ENCODE assay signal across 23 cellular contexts in genomic region chr22:50275181-50276055, GRCh38. TPM values are rescaled to one million over a fixed set of nuclear protein-coding genes. Genes with fewer than 3 reads are reported as not detected.
DNase-seq lines count a peak whose midpoint lies in the region; ATAC-seq and TF ChIP-seq lines count a peak whose summit lies in the region.
"Had no signal": no experiment of that assay in that cellular context is flagged by ENCODE, and none has a peak within 500 bp of the region (broad histone marks: within the 10 kb centered on the region; RNA-seq: fewer than 3 reads in every experiment).

No MANE protein-coding gene starts in this region.

- peaks cover 10% of the 10 kb centered on the region for H3K4me1 Mint-ChIP-seq in Calu3 (ENCODE audit: low read depth, unreplicated experiment)
- H3K4me1 Mint-ChIP-seq in stimulated activated memory B cell treated with anti-CD40 and anti-IgM and Interleukin-4, amounts not matched to agents 10 μg/mL and 1 μg/mL and 100 μg/mL, for 72 hours: peaks cover 8% of the 10 kb centered on the region
- H3K4me1 Mint-ChIP-seq in naive thymus-derived CD8-positive, alpha-beta T cell: peaks cover 5 to 18% (median 13%) of the 10 kb centered on the region in 4 donors
- H3K4me1 Mint-ChIP-seq: endodermal cell had no signal

- 80 to 100% methylated on average over 1 to 9 of the region's 43 CpGs for WGBS in esophagus squamous epithelium, 2 donors
- WGBS in GM23248 (ENCODE audit: low coverage in 1 of 2, low lambda C conversion rate in 2 of 2, missing lambda C conversion rate in 2 of 2), 2 experiments: 89 to 92% methylated on average over 28 to 42 of the region's 43 CpGs

- CTCF ChIA-PET in Calu3 (lab: Charles Lee): interaction anchor here (0.6 to 1.4 kb wide), 2 partner anchors 18 to 288 kb away, joined by 3 to 5 read pairs; no protein-coding TSS in a partner anchor
- CTCF ChIA-PET in RWPE1 (lab: Yijun Ruan, JAX): interaction anchor here (0.6 to 1.5 kb wide), 4 partner anchors 22 to 52 kb away, joined by 3 to 6 read pairs (median 4); partner anchors contain the start of gene DENND6B

- H3K27ac Mint-ChIP-seq in Calu3 (ENCODE audit: unreplicated experiment): no peak overlapping the region
- peak overlapping the region; percentile 30 for H3K27ac Mint-ChIP-seq in stimulated activated memory B cell treated with anti-CD40 and anti-IgM and Interleukin-4, amounts not matched to agents 10 μg/mL and 1 μg/mL and 100 μg/mL, for 72 hours
- H3K27ac Mint-ChIP-seq in naive thymus-derived CD8-positive, alpha-beta T cell: peak overlapping the region in 3 of 10 donors; percentile 15 to 75 (median 75)
- H3K27ac Mint-ChIP-seq: activated naive CD4-positive, alpha-beta T cell treated with anti-CD3 and anti-CD28 coated beads, Interleukin-2, amount 50 U/mL, for 72 hours; endodermal cell; naive B cell had no signal

- H3K9me3 ChIP-seq in esophagus squamous epithelium (no peaks in the 10 kb centered on the region), GM23248 (ENCODE audit: low read depth) (no peaks in the 10 kb centered on the region)
- H3K9me3 ChIP-seq: gastrocnemius medialis, psoas muscle had no signal

- H3K4me3 ChIP-seq in esophagus squamous epithelium: no peak overlapping the region
- H3K4me3 ChIP-seq in GM23248: no peak overlapping the region
- H3K4me3 ChIP-seq: cardiac muscle cell, gastrocnemius medialis, psoas muscle had no signal

- no peak for DNase-seq in Calu3
- DNase-seq in RWPE1 (ENCODE audit: low spot score): no peak
- DNase-seq in esophagus squamous epithelium (lab: John Stamatoyannopoulos, UW): no peak
- no peak for DNase-seq in NCI-H2227 treated with DMSO at 0.1 percent for 48 hours (lab: John Stamatoyannopoulos, UW)
- no peak for DNase-seq in naive thymus-derived CD8-positive, alpha-beta T cell
- no peak for DNase-seq in GM23248
- DNase-seq in NK-92 (lab: John Stamatoyannopoulos, UW; ENCODE audit: unreplicated experiment): no peak
- DNase-seq: activated CD4-positive, alpha-beta T cell treated with anti-CD3 and anti-CD28 coated beads for 4 hours; activated T-cell treated with anti-CD3 and anti-CD28 coated beads for 4 hours; cortex of kidney; gastrocnemius medialis; KG1; NCI-H1436; NCI-H2107; NCI-H446 had no signal

- intact Hi-C loops in Calu3 (cut with micrococcal nuclease; ENCODE audit: unreplicated experiment): no loop called here
- intact Hi-C loops in esophagus squamous epithelium (cut with DNase I): loop anchor here (2.0 kb wide), 1 partner anchor 67 kb away; the partner anchor contains the start of gene PPP6R2

- in situ Hi-C loops in GM23248 (cut with MboI): loop anchor here (10.0 kb wide), 1 partner anchor 59 kb away; no protein-coding TSS in a partner anchor

- H3F3A ChIP-seq in GM23248 (ENCODE audit: insufficient read depth): peaks cover 18% of the 10 kb centered on the region

- H3K4me2 ChIP-seq in GM23248 (ENCODE audit: unreplicated experiment): no peak overlapping the region

- H4K20me1 ChIP-seq in GM23248 (ENCODE audit: insufficient read depth): no peaks in the 10 kb centered on the region

- no peak overlapping the region for H3K4me3 Mint-ChIP-seq in Calu3 (ENCODE audit: low read depth, unreplicated experiment)
- no peak overlapping the region for H3K4me3 Mint-ChIP-seq in stimulated activated memory B cell treated with anti-CD40 and anti-IgM and Interleukin-4, amounts not matched to agents 10 μg/mL and 1 μg/mL and 100 μg/mL, for 72 hours
- no peak overlapping the region for H3K4me3 Mint-ChIP-seq in naive thymus-derived CD8-positive, alpha-beta T cell
- H3K4me3 Mint-ChIP-seq: endodermal cell had no signal

- H3K27me3 ChIP-seq in esophagus squamous epithelium (peaks cover 0 to 11% (median 0%) of the 10 kb centered on the region in 4 donors), GM23248 (replicated peaks; ENCODE audit: insufficient read depth) (no peaks in the 10 kb centered on the region)

- no peaks in the 10 kb centered on the region for H3K9me3 Mint-ChIP-seq in Calu3 (ENCODE audit: low read depth, unreplicated experiment)
- no peaks in the 10 kb centered on the region for H3K9me3 Mint-ChIP-seq in stimulated activated memory B cell treated with anti-CD40 and anti-IgM and Interleukin-4, amounts not matched to agents 10 μg/mL and 1 μg/mL and 100 μg/mL, for 72 hours
- no peaks in the 10 kb centered on the region for H3K9me3 Mint-ChIP-seq in naive thymus-derived CD8-positive, alpha-beta T cell
- H3K9me3 Mint-ChIP-seq: activated naive CD4-positive, alpha-beta T cell treated with anti-CD3 and anti-CD28 coated beads, Interleukin-2, amount 50 U/mL, for 72 hours; naive B cell had no signal

- H3K79me2 ChIP-seq in GM23248 (ENCODE audit: insufficient read depth): no peaks in the 10 kb centered on the region; the same call in 1 of the 2 replicates

- no peak for ATAC-seq in stimulated activated memory B cell treated with anti-CD40 and anti-IgM and Interleukin-4, amounts not matched to agents 10 μg/mL and 1 μg/mL and 100 μg/mL, for 72 hours
- no peak for ATAC-seq in naive thymus-derived CD8-positive, alpha-beta T cell

- TF ChIP-seq POLR2A in esophagus squamous epithelium (IDR thresholded peaks at IDR 0.05): no peak

- H3K27ac ChIP-seq in RWPE1: peak overlapping the region; percentile 65
- H3K27ac ChIP-seq in esophagus squamous epithelium: peak overlapping the region in 3 of 4 donors; percentile 32 to 65 (median 44)
- no peak overlapping the region for H3K27ac ChIP-seq in GM23248
- H3K27ac ChIP-seq: C4-2B, cardiac muscle cell, gastrocnemius medialis, psoas muscle, VCaP had no signal

- no peaks in the 10 kb centered on the region for H3K9me2 ChIP-seq in GM23248 (ENCODE audit: insufficient read depth)

- peaks cover 44 to 67% (median 50%) of the 10 kb centered on the region in 3 donors for H3K36me3 ChIP-seq in esophagus squamous epithelium
- peaks cover 22% of the 10 kb centered on the region; the same call in 1 of the 2 replicates for H3K36me3 ChIP-seq in GM23248 (ENCODE audit: low read depth)

- TSS peak; percentile 79 for BruUV-seq in Calu3 (replicated peaks; lab: Mats Ljungman, UMichigan)

- H3K36me3 Mint-ChIP-seq in Calu3 (ENCODE audit: insufficient read depth, unreplicated experiment): peaks cover 79% of the 10 kb centered on the region
- no peaks in the 10 kb centered on the region for H3K36me3 Mint-ChIP-seq in stimulated activated memory B cell treated with anti-CD40 and anti-IgM and Interleukin-4, amounts not matched to agents 10 μg/mL and 1 μg/mL and 100 μg/mL, for 72 hours
- H3K36me3 Mint-ChIP-seq in naive thymus-derived CD8-positive, alpha-beta T cell: no peaks in the 10 kb centered on the region
- H3K36me3 Mint-ChIP-seq: activated naive CD4-positive, alpha-beta T cell treated with anti-CD3 and anti-CD28 coated beads, Interleukin-2, amount 50 U/mL, for 72 hours; naive B cell had no signal

- TF ChIP-seq CTCF in Calu3 (IDR thresholded peaks at IDR 0.05; ENCODE audit: unreplicated experiment) (no peak), RWPE1 (conservative IDR thresholded peaks at IDR 0.05; ENCODE audit: low read depth) (no peak), esophagus squamous epithelium (IDR thresholded peaks at IDR 0.05) (no peak)

- no peaks in the 10 kb centered on the region for H3K27me3 Mint-ChIP-seq in Calu3 (ENCODE audit: unreplicated experiment)
- H3K27me3 Mint-ChIP-seq in stimulated activated memory B cell treated with anti-CD40 and anti-IgM and Interleukin-4, amounts not matched to agents 10 μg/mL and 1 μg/mL and 100 μg/mL, for 72 hours: no peaks in the 10 kb centered on the region
- peaks cover 0 to 4% (median 0%) of the 10 kb centered on the region in 5 donors for H3K27me3 Mint-ChIP-seq in naive thymus-derived CD8-positive, alpha-beta T cell

- POLR2A ChIA-PET in RWPE1 (lab: Yijun Ruan, JAX; ENCODE audit: low non-redundant PET): no interaction called here
- POLR2A ChIA-PET in naive thymus-derived CD8-positive, alpha-beta T cell (lab: Charles Lee): interaction anchor here (0.6 to 1.3 kb wide), 4 partner anchors 32 to 161 kb away, joined by 3 to 6 read pairs (median 4); partner anchors contain the start of gene DENND6B

- H3K4me1 ChIP-seq in esophagus squamous epithelium (peaks cover 19 to 88% (median 22%) of the 10 kb centered on the region in 3 donors), GM23248 (ENCODE audit: insufficient read depth) (peaks cover 7% of the 10 kb centered on the region)

- H2AFZ ChIP-seq in GM23248: no peak overlapping the region

- no peak overlapping the region for H3K9ac ChIP-seq in GM23248

RNA-seq across cellular contexts. Expression of gene MAPK11, which starts 5.2 kb away (rescaled TPM):
- 14.3 and 23.7 TPM in 2 replicates for total RNA-seq in Calu3 (2022)
- 1 to 10 TPM; 2.4 to 5.7 (median 3.5) TPM for total RNA-seq in esophagus squamous epithelium
- 1 to 10 TPM in 1 of 2 experiments, under 1 TPM in 1; 0.86 to 1.2 TPM for total RNA-seq in naive thymus-derived CD8-positive, alpha-beta T cell
- polyA plus RNA-seq in naive thymus-derived CD8-positive, alpha-beta T cell: under 1 TPM; 0.13 to 0.24 (median 0.16) TPM
- 9.8 and 12.3 TPM in 2 replicates for total RNA-seq in GM23248 (2014; rRNA removed; shearing (Covaris generic))
- polyA plus RNA-seq in GM23248 (2016; fragmentation: Nextera tagmentation; extraction: Ambion mirVana): 1.0 and 1.2 TPM in 2 replicates

RNA-seq across cellular contexts. Expression of gene MAPK12, which starts 13.9 kb away (rescaled TPM):
- 21.1 and 27.5 TPM in 2 replicates for total RNA-seq in Calu3 (2022)
- total RNA-seq in esophagus squamous epithelium: 1 to 10 TPM in 3 of 4 donors, under 1 TPM in 1; 0.19 to 6.9 (median 2.3) TPM
- total RNA-seq in naive thymus-derived CD8-positive, alpha-beta T cell: 1 to 10 TPM; 2.1 to 2.9 TPM
- polyA plus RNA-seq in naive thymus-derived CD8-positive, alpha-beta T cell: under 1 TPM in 2 of 3 donors, not detected in 1; 0.02 to 0.03 TPM
- total RNA-seq in GM23248 (2014; rRNA removed; shearing (Covaris generic)): 22.8 and 28.7 TPM in 2 replicates
- 20.7 and 23.2 TPM in 2 replicates for polyA plus RNA-seq in GM23248 (2016; fragmentation: Nextera tagmentation; extraction: Ambion mirVana)

RNA-seq across cellular contexts. Expression of gene HDAC10, which starts 24.4 kb away (rescaled TPM):
- 52.9 and 69.2 TPM in 2 replicates for total RNA-seq in Calu3 (2022)
- total RNA-seq in esophagus squamous epithelium: 10 to 100 TPM; 18.2 to 46.3 (median 35.6) TPM
- 100 to 1,000 TPM; 107 to 114 TPM for total RNA-seq in naive thymus-derived CD8-positive, alpha-beta T cell
- polyA plus RNA-seq in naive thymus-derived CD8-positive, alpha-beta T cell: 1 to 10 TPM; 5.4 to 7.8 (median 6.4) TPM
- total RNA-seq in GM23248 (2014; rRNA removed; shearing (Covaris generic)): 16.8 and 19.2 TPM in 2 replicates
- 4.3 and 6.6 TPM in 2 replicates for polyA plus RNA-seq in GM23248 (2016; fragmentation: Nextera tagmentation; extraction: Ambion mirVana)

RNA-seq across cellular contexts. Expression of gene TUBGCP6, which starts 30.6 kb away (rescaled TPM):
- total RNA-seq in Calu3 (2022) (49.7 and 54.7 TPM in 2 replicates), esophagus squamous epithelium (10 to 100 TPM; 20.3 to 44.3 (median 32.2) TPM)
- 100 to 1,000 TPM; 153 to 156 TPM for total RNA-seq in naive thymus-derived CD8-positive, alpha-beta T cell
- 10 to 100 TPM in 2 of 3 donors, 1 to 10 TPM in 1; 9.3 to 25.2 (median 17.3) TPM for polyA plus RNA-seq in naive thymus-derived CD8-positive, alpha-beta T cell
- 32.0 and 33.8 TPM in 2 replicates for total RNA-seq in GM23248 (2014; rRNA removed; shearing (Covaris generic))
- polyA plus RNA-seq in GM23248 (2016; fragmentation: Nextera tagmentation; extraction: Ambion mirVana): 13.2 and 16.6 TPM in 2 replicates

RNA-seq across cellular contexts. Expression of gene PLXNB2, which starts 32.0 kb away (rescaled TPM):
- 298 and 337 TPM in 2 replicates for total RNA-seq in Calu3 (2022)
- total RNA-seq in esophagus squamous epithelium: 100 to 1,000 TPM in 3 of 4 donors, 10 to 100 TPM in 1; 80.9 to 231 (median 129) TPM
- total RNA-seq in naive thymus-derived CD8-positive, alpha-beta T cell: 10 to 100 TPM; 14.3 to 16.7 TPM
- polyA plus RNA-seq in naive thymus-derived CD8-positive, alpha-beta T cell: 1 to 10 TPM in 2 of 3 donors, under 1 TPM in 1; 0.72 to 4.1 (median 1.1) TPM
- total RNA-seq in GM23248 (2014; rRNA removed; shearing (Covaris generic)): 136 and 147 TPM in 2 replicates
- polyA plus RNA-seq in GM23248 (2016; fragmentation: Nextera tagmentation; extraction: Ambion mirVana): 123 and 136 TPM in 2 replicates
